ENCODE assay signal across 19 cellular contexts in genomic region chr7:99031496-99031895, GRCh38.
A peak's percentile ranks its signal among the peaks of the same experiment; 100 is the strongest.
DNase-seq lines count a peak whose midpoint lies in the region; ATAC-seq and TF ChIP-seq lines count a peak whose summit lies in the region.
"Had no signal": no experiment of that assay in that cellular context is flagged by ENCODE, and none has a peak within 500 bp of the region (broad histone marks: within the 10 kb centered on the region; RNA-seq: fewer than 3 reads in every experiment).

No MANE protein-coding gene starts in this region.

- DNase-seq in cardiac septum (ENCODE audit: low spot score) (peak; percentile 64), Right ventricle myocardium superior (no peak), right atrium auricular region (ENCODE audit: low spot score) (peak; percentile 40), sigmoid colon (no peak), uterus (no peak), NCI-H748 (lab: John Stamatoyannopoulos, UW; ENCODE audit: unreplicated experiment) (no peak), islet precursor cell (no peak)
- DNase-seq: activated CD4-positive, alpha-beta memory T cell treated with anti-CD3 and anti-CD28 coated beads, Interleukin-2, amount 10 ng/mL, durations not matched to agents 7 days and 5 days; activated T-cell treated with anti-CD3 and anti-CD28 coated beads, Interleukin-2, amount 50 U/mL, for 72 hours; effector memory CD8-positive, alpha-beta T cell; Karpas-422; kidney glomerular epithelial cell; NCI-H1092 treated with DMSO at 0.1 percent for 48 hours; NCI-H524; SIG-M5; WERI-Rb-1 had no signal

- peaks cover 83% of the 10 kb centered on the region for H3K36me3 ChIP-seq in right atrium auricular region
- peaks cover 53 to 90% (median 74%) of the 10 kb centered on the region in 4 donors for H3K36me3 ChIP-seq in sigmoid colon
- no peaks in the 10 kb centered on the region for H3K36me3 ChIP-seq in uterus

- ATAC-seq in Right ventricle myocardium superior (ENCODE audit: poor library complexity) (no peak), GM19328 (IDR thresholded peaks at IDR 0.05; ENCODE audit: unreplicated experiment) (no peak)
- ATAC-seq: activated T-cell treated with anti-CD3 and anti-CD28 coated beads, Interleukin-2, amount 50 U/mL, for 72 hours; effector memory CD8-positive, alpha-beta T cell; GM23338 had no signal

- H3K4me3 ChIP-seq in right atrium auricular region (no peak overlapping the region), sigmoid colon (no peak overlapping the region), uterus (no peak overlapping the region)
- H3K4me3 ChIP-seq: adrenal gland, GM23338 had no signal

- H3K27ac ChIP-seq in right atrium auricular region (peak overlapping the region; percentile 80 to 87), sigmoid colon (peak overlapping the region; percentile 20 to 65 (median 39)), uterus (peak overlapping the region; percentile 31 to 69)
- H3K27ac ChIP-seq: WERI-Rb-1 had no signal

- H3K27me3 ChIP-seq in right atrium auricular region (no peaks in the 10 kb centered on the region), sigmoid colon (no peaks in the 10 kb centered on the region), uterus (no peaks in the 10 kb centered on the region)
- H3K27me3 ChIP-seq: adrenal gland had no signal

- H3K9me3 ChIP-seq in right atrium auricular region (peaks cover 0 to 5% of the 10 kb centered on the region in 2 donors), sigmoid colon (no peaks in the 10 kb centered on the region), uterus (no peaks in the 10 kb centered on the region)
- H3K9me3 ChIP-seq: adrenal gland had no signal

- TF ChIP-seq POLR2A in sigmoid colon (IDR thresholded peaks at IDR 0.05) (no peak), uterus (IDR thresholded peaks at IDR 0.05) (no peak)

- TF ChIP-seq CTCF in right atrium auricular region (IDR thresholded peaks at IDR 0.05) = no peak
- TF ChIP-seq CTCF in sigmoid colon (IDR thresholded peaks at IDR 0.05) = no peak
- TF ChIP-seq CTCF in uterus (IDR thresholded peaks at IDR 0.05) = no peak

- 96 to 98% methylated on average over 7 of the region's 7 CpGs for WGBS in sigmoid colon, 2 donors

- intact Hi-C loops in cardiac septum (cut with DNase I) = no loop called here
- intact Hi-C loops in Right ventricle myocardium superior (cut with DNase I) = no loop called here
- intact Hi-C loops in sigmoid colon (cut with DNase I) = no loop called here
- intact Hi-C loops in uterus (cut with DNase I; ENCODE audit: low total_unique reads) = loop anchor here (10.0 kb wide), 1 partner anchor 283 kb away; no protein-coding TSS in a partner anchor

- no peak for TF ChIP-seq EP300 in sigmoid colon (IDR thresholded peaks at IDR 0.05)

- peaks cover 0 to 22% of the 10 kb centered on the region in 2 donors for H3K4me1 ChIP-seq in right atrium auricular region
- H3K4me1 ChIP-seq in sigmoid colon = no peaks in the 10 kb centered on the region
- H3K4me1 ChIP-seq in uterus = no peaks in the 10 kb centered on the region

Comparison
In these comparisons a context has a peak if more than half of its experiments do, and no peak if none do; other contexts are left out.
1. DNase-seq: peak in cardiac septum (single experiment) and right atrium auricular region (single experiment); none in Right ventricle myocardium superior (single experiment), sigmoid colon (single experiment), uterus (0 of 2), NCI-H748 (single experiment) and islet precursor cell (single experiment).
2. Peak in every context shown above with its lines, with median percentiles within 50 percentile points of each other: H3K27ac ChIP-seq.